Comparison of ENCODE assay signal across 29 cellular contexts in genomic region chr13:112934075-112934474, GRCh38.
"Had no signal": no experiment of that assay in that cellular context is flagged by ENCODE, and none has a peak within 500 bp of the region (broad histone marks: within the 10 kb centered on the region; RNA-seq: fewer than 3 reads in every experiment).

No MANE protein-coding gene starts in this region.

- H3K27ac ChIP-seq: breast epithelium, coronary artery, gastrocnemius medialis, pancreas, prostate gland, sigmoid colon had no signal

- H3K4me3 Mint-ChIP-seq: activated B cell treated with CpG ODN at 0.5 μM for 24 hours; activated CD8-positive, alpha-beta T cell treated with anti-CD3 and anti-CD28 coated beads for 36 hours; activated naive CD4-positive, alpha-beta T cell treated with anti-CD3 and anti-CD28 coated beads, Interleukin-2, amount 50 U/mL, for 24 hours; activated naive CD8-positive, alpha-beta T cell treated with anti-CD3 and anti-CD28 coated beads, Interleukin-2, amount 50 U/mL, for 24 hours; effector memory CD8-positive, alpha-beta T cell; naive thymus-derived CD4-positive, alpha-beta T cell; stimulated activated memory B cell treated with anti-CD40 and anti-IgM and Interleukin-4, amounts not matched to agents 10 μg/mL and 1 μg/mL and 100 μg/mL, for 72 hours; stimulated activated naive CD8-positive, alpha-beta T cell treated with anti-CD3 and anti-CD28 coated beads, Interleukin-15, amount 100 ng/mL, for 72 hours; T-helper 2 cell treated with Interferon-gamma antibody and Interleukin-4, amounts not matched to agents 5 μg/mL and 100 μg/mL, for 36 hours; type B pancreatic cell had no signal

- H3K4me1 Mint-ChIP-seq: stimulated activated memory B cell treated with anti-CD40 and anti-IgM and Interleukin-4, amounts not matched to agents 10 μg/mL and 1 μg/mL and 100 μg/mL, for 72 hours had no signal

- H3K9me3 Mint-ChIP-seq: activated B cell treated with CpG ODN at 0.5 μM for 24 hours; activated CD8-positive, alpha-beta T cell treated with anti-CD3 and anti-CD28 coated beads for 36 hours; activated naive CD4-positive, alpha-beta T cell treated with anti-CD3 and anti-CD28 coated beads, Interleukin-2, amount 50 U/mL, for 24 hours; activated naive CD8-positive, alpha-beta T cell treated with anti-CD3 and anti-CD28 coated beads, Interleukin-2, amount 50 U/mL, for 24 hours; activated T-helper 2 cell treated with anti-CD3 and anti-CD28 coated beads, Interferon-gamma antibody, Interleukin-2, Interleukin-4, amounts not matched to agents 10 μg/mL and 5 μg/mL and 100 μg/mL, durations not matched to agents 14 hours and 24 hours and 36 hours; effector memory CD8-positive, alpha-beta T cell; stimulated activated naive CD8-positive, alpha-beta T cell treated with anti-CD3 and anti-CD28 coated beads, Interleukin-15, amount 100 ng/mL, for 72 hours; T-helper 2 cell treated with Interferon-gamma antibody and Interleukin-4, amounts not matched to agents 5 μg/mL and 100 μg/mL, for 36 hours; type B pancreatic cell had no signal

- H3K36me3 Mint-ChIP-seq: activated naive CD4-positive, alpha-beta T cell treated with anti-CD3 and anti-CD28 coated beads, Interleukin-2, amount 50 U/mL, for 24 hours; naive thymus-derived CD4-positive, alpha-beta T cell; stimulated activated memory B cell treated with anti-CD40 and anti-IgM and Interleukin-4, amounts not matched to agents 10 μg/mL and 1 μg/mL and 100 μg/mL, for 72 hours; type B pancreatic cell had no signal

- FAIRE-seq: keratinocyte, pancreas, small intestine had no signal

- H3K4me3 ChIP-seq: breast epithelium, coronary artery, gastrocnemius medialis, pancreas, prostate gland, sigmoid colon had no signal

- ATAC-seq: activated CD8-positive, alpha-beta T cell treated with anti-CD3 and anti-CD28 coated beads for 36 hours; activated naive CD8-positive, alpha-beta T cell treated with anti-CD3 and anti-CD28 coated beads, Interleukin-2, amount 50 U/mL, for 24 hours; effector memory CD8-positive, alpha-beta T cell; gastrocnemius medialis; left cardiac atrium; naive thymus-derived CD4-positive, alpha-beta T cell; pancreas; stimulated activated memory B cell treated with anti-CD40 and anti-IgM and Interleukin-4, amounts not matched to agents 10 μg/mL and 1 μg/mL and 100 μg/mL, for 72 hours; stimulated activated naive CD8-positive, alpha-beta T cell treated with anti-CD3 and anti-CD28 coated beads, Interleukin-15, amount 100 ng/mL, for 72 hours had no signal

- H3K27ac Mint-ChIP-seq: activated B cell treated with CpG ODN at 0.5 μM for 24 hours; activated CD8-positive, alpha-beta T cell treated with anti-CD3 and anti-CD28 coated beads for 36 hours; activated naive CD4-positive, alpha-beta T cell treated with anti-CD3 and anti-CD28 coated beads, Interleukin-2, amount 50 U/mL, for 24 hours; activated naive CD8-positive, alpha-beta T cell treated with anti-CD3 and anti-CD28 coated beads, Interleukin-2, amount 50 U/mL, for 24 hours; activated T-helper 2 cell treated with anti-CD3 and anti-CD28 coated beads, Interferon-gamma antibody, Interleukin-2, Interleukin-4, amounts not matched to agents 10 μg/mL and 5 μg/mL and 100 μg/mL, durations not matched to agents 14 hours and 24 hours and 36 hours; effector memory CD8-positive, alpha-beta T cell; naive thymus-derived CD4-positive, alpha-beta T cell; stimulated activated memory B cell treated with anti-CD40 and anti-IgM and Interleukin-4, amounts not matched to agents 10 μg/mL and 1 μg/mL and 100 μg/mL, for 72 hours; stimulated activated naive CD8-positive, alpha-beta T cell treated with anti-CD3 and anti-CD28 coated beads, Interleukin-15, amount 100 ng/mL, for 72 hours; T-helper 2 cell treated with Interferon-gamma antibody and Interleukin-4, amounts not matched to agents 5 μg/mL and 100 μg/mL, for 36 hours; type B pancreatic cell had no signal

- H3K27me3 ChIP-seq: breast epithelium, pancreas had no signal

- H3K27me3 Mint-ChIP-seq: type B pancreatic cell had no signal

- DNase-seq: activated B cell treated with CpG ODN at 0.5 μM for 24 hours; activated CD4-positive, alpha-beta T cell treated with anti-CD3 and anti-CD28 coated beads, Interleukin-2, amount 50 U/mL, for 1 hour; activated CD8-positive, alpha-beta T cell treated with anti-CD3 and anti-CD28 coated beads for 36 hours; activated naive CD8-positive, alpha-beta T cell treated with anti-CD3 and anti-CD28 coated beads, Interleukin-2, amount 50 U/mL, for 24 hours; activated T-cell treated with anti-CD3 and anti-CD28 coated beads, Interleukin-2, amount 50 U/mL, for 48 hours; effector memory CD8-positive, alpha-beta T cell; erythroblast; gastrocnemius medialis; glutamatergic neuron; left cardiac atrium; mammary epithelial cell; midbrain; naive thymus-derived CD4-positive, alpha-beta T cell; nucleus accumbens; pancreas; small intestine; stimulated activated CD4-positive, alpha-beta T cell treated with anti-CD3 and anti-CD28 coated beads, Interleukin-4, amount 100 ng/mL, for 24 hours; stimulated activated naive CD8-positive, alpha-beta T cell treated with anti-CD3 and anti-CD28 coated beads, Interleukin-15, amount 100 ng/mL, for 72 hours; substantia nigra had no signal
